Comparison of ENCODE assay signal across 8 cellular contexts in genomic region chr15:34365836-34366235, GRCh38. TPM values are rescaled to one million over a fixed set of nuclear protein-coding genes. Genes with fewer than 3 reads are reported as not detected.
DNase-seq lines count a peak whose midpoint lies in the region; ATAC-seq and TF ChIP-seq lines count a peak whose summit lies in the region.

No MANE protein-coding gene starts in this region.

- no peak for ATAC-seq in GM19023 (IDR thresholded peaks at IDR 0.05; ENCODE audit: unreplicated experiment)
- ATAC-seq in GM19455 (IDR thresholded peaks at IDR 0.05; ENCODE audit: unreplicated experiment): no peak
- no peak for ATAC-seq in HG03159 (IDR thresholded peaks at IDR 0.05; ENCODE audit: unreplicated experiment)

- peak overlapping the region; percentile 90 to 98 (median 95) for H3K4me3 Mint-ChIP-seq in CD8-positive, alpha-beta memory T cell

- H3K27me3 ChIP-seq in CD8-positive, alpha-beta memory T cell (ENCODE audit: insufficient read depth, low read length, poor library complexity, severe bottlenecking): no peaks in the 10 kb centered on the region
- H3K27me3 ChIP-seq in esophagus (ENCODE audit: control insufficient read depth in 1 of 2, insufficient read depth in 2 of 2, low read length in 2 of 2) (no peaks in the 10 kb centered on the region), osteoblast (ENCODE audit: insufficient read depth, low read length) (no peaks in the 10 kb centered on the region)

- peak overlapping the region; percentile 57 for H3K4me3 ChIP-seq in CD8-positive, alpha-beta memory T cell (ENCODE audit: low read length)
- H3K4me3 ChIP-seq in esophagus (ENCODE audit: low read depth in 1 of 2, low read length in 2 of 2): peak overlapping the region; percentile 78 to 91
- peak overlapping the region; percentile 97 for H3K4me3 ChIP-seq in osteoblast (ENCODE audit: insufficient read depth, low read length)

- H3K79me2 ChIP-seq in osteoblast (ENCODE audit: insufficient read depth, low read length): peaks cover 25% of the 10 kb centered on the region

- H3K9me3 Mint-ChIP-seq in CD8-positive, alpha-beta memory T cell: no peaks in the 10 kb centered on the region

- WGBS in esophagus, 2 donors: 34 to 36% methylated on average over 5 of the region's 5 CpGs

- peak overlapping the region; percentile 98 for H3K4me2 ChIP-seq in osteoblast (ENCODE audit: insufficient read depth, low read length)

- no peaks in the 10 kb centered on the region for H3K9me3 ChIP-seq in CD8-positive, alpha-beta memory T cell (ENCODE audit: low read length)
- no peaks in the 10 kb centered on the region for H3K9me3 ChIP-seq in esophagus (ENCODE audit: control insufficient read depth in 2 of 2, insufficient read depth in 1 of 2, low read depth in 1 of 2, low read length in 1 of 2)
- H3K9me3 ChIP-seq in osteoblast (ENCODE audit: low read depth, low read length): no peaks in the 10 kb centered on the region

- CTCF ChIA-PET in CD8-positive, alpha-beta memory T cell (lab: Charles Lee): interaction anchor here (1.4 to 4.2 kb wide), 6 partner anchors 11 to 222 kb away, joined by 4 to 60 read pairs (median 24); partner anchors contain the start of genes EMC4, NOP10, NUTM1 and SLC12A6

- no peak for DNase-seq in CD8-positive, alpha-beta memory T cell
- DNase-seq in RPMI8226 (peak; percentile 40), osteoblast (ENCODE audit: insufficient read length, low spot score, missing footprints) (no peak), NCI-H1694 treated with DMSO at 0.1 percent for 48 hours (lab: John Stamatoyannopoulos, UW) (no peak)

- peaks cover 4 to 41% (median 6%) of the 10 kb centered on the region in 3 donors for H3K36me3 Mint-ChIP-seq in CD8-positive, alpha-beta memory T cell

- no peak for TF ChIP-seq CTCF in osteoblast (IDR thresholded peaks at IDR 0.05; ENCODE audit: extremely low read depth, low read depth, low read length)

- peaks cover 31 to 51% (median 43%) of the 10 kb centered on the region in 3 donors for H3K4me1 Mint-ChIP-seq in CD8-positive, alpha-beta memory T cell

- H3K27ac ChIP-seq in CD8-positive, alpha-beta memory T cell (ENCODE audit: low read depth, low read length): peak overlapping the region; percentile 52
- H3K27ac ChIP-seq in esophagus (ENCODE audit: low read depth in 2 of 2, low read length in 1 of 2): peak overlapping the region; percentile 14 to 72
- H3K27ac ChIP-seq in osteoblast (ENCODE audit: low read depth, low read length): no peak overlapping the region

- H3K36me3 ChIP-seq in CD8-positive, alpha-beta memory T cell (ENCODE audit: insufficient read depth, low read length): peaks cover 7% of the 10 kb centered on the region
- H3K36me3 ChIP-seq in esophagus (ENCODE audit: control insufficient read depth in 2 of 2, insufficient read depth in 2 of 2, low read length in 1 of 2) (peaks cover 4 to 14% of the 10 kb centered on the region in 2 donors), osteoblast (ENCODE audit: insufficient read depth, low read length) (peaks cover 18% of the 10 kb centered on the region)

- peaks cover 25% of the 10 kb centered on the region for H3K4me1 ChIP-seq in CD8-positive, alpha-beta memory T cell (ENCODE audit: insufficient read depth, low read length)
- H3K4me1 ChIP-seq in esophagus (ENCODE audit: control insufficient read depth in 2 of 2, insufficient read depth in 2 of 2, low read length in 1 of 2) (peaks cover 2 to 7% of the 10 kb centered on the region in 2 donors), osteoblast (ENCODE audit: insufficient read depth, low read length) (peaks cover 19% of the 10 kb centered on the region)

- H2AFZ ChIP-seq in osteoblast (ENCODE audit: low read length): peak overlapping the region; percentile 85

- H3K27ac Mint-ChIP-seq in CD8-positive, alpha-beta memory T cell: peak overlapping the region; percentile 83 to 98 (median 91)

- H3K27me3 Mint-ChIP-seq in CD8-positive, alpha-beta memory T cell: no peaks in the 10 kb centered on the region

- POLR2A ChIA-PET in CD8-positive, alpha-beta memory T cell (lab: Charles Lee): interaction anchor here (1.0 to 3.5 kb wide), 4 partner anchors 23 to 218 kb away, joined by 3 to 42 read pairs (median 18); partner anchors contain the start of genes GOLGA8B, NOP10, NUTM1 and SLC12A6

- H4K20me1 ChIP-seq in osteoblast (ENCODE audit: insufficient read depth, low read length): peaks cover 7% of the 10 kb centered on the region

RNA-seq across cellular contexts. Expression of gene LPCAT4, which starts 1.2 kb away (rescaled TPM):
- total RNA-seq in CD8-positive, alpha-beta memory T cell: 10 to 100 TPM; 49.5 to 57.4 TPM
- 17.4 TPM for polyA plus RNA-seq in CD8-positive, alpha-beta memory T cell
- 100 to 1,000 TPM in 1 of 2 donors, 10 to 100 TPM in 1; 45.6 to 125 TPM for polyA plus RNA-seq in esophagus
- 11.9 and 13.8 TPM in 2 replicates for total RNA-seq in osteoblast

RNA-seq across cellular contexts. Expression of gene NUTM1, which starts 22.7 kb away (rescaled TPM):
- total RNA-seq in CD8-positive, alpha-beta memory T cell: not detected
- polyA plus RNA-seq in CD8-positive, alpha-beta memory T cell: not detected
- not detected for polyA plus RNA-seq in esophagus
- total RNA-seq in osteoblast: under 0.01 TPM in 1 of 2 replicates, not detected in the other

RNA-seq across cellular contexts. Expression of gene NOP10, which starts 22.9 kb away (rescaled TPM):
- total RNA-seq in CD8-positive, alpha-beta memory T cell: 100 to 1,000 TPM; 284 to 292 TPM
- 294 TPM for polyA plus RNA-seq in CD8-positive, alpha-beta memory T cell
- 100 to 1,000 TPM; 203 to 276 TPM for polyA plus RNA-seq in esophagus
- total RNA-seq in osteoblast: 193 and 216 TPM in 2 replicates

RNA-seq across cellular contexts. Expression of gene SLC12A6, which starts 28.3 kb away (rescaled TPM):
- total RNA-seq in CD8-positive, alpha-beta memory T cell: 10 to 100 TPM; 19.2 to 20.6 TPM
- polyA plus RNA-seq in CD8-positive, alpha-beta memory T cell: 7.1 TPM
- 10 to 100 TPM; 16.1 to 21.5 TPM for polyA plus RNA-seq in esophagus
- total RNA-seq in osteoblast: 39.2 and 40.9 TPM in 2 replicates
